10 cellular contexts compared by ENCODE assay signal in the genomic region with DNA sequence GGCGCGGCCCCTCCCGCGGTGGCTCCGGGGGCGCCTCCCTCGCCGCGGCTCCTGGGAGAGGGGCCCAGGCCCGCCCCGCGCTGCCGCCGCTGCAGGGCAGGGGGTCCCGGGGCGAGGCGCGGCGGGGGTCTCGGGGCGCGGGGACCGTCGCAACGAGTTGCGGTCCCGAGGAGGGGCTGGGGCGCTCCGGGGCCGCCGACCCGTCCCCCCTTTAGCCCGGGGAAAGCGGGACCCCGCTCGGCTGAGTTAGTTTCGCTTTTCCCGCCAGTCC. TPM values are rescaled to one million over a fixed set of nuclear protein-coding genes. Genes with fewer than 3 reads are reported as not detected.
A peak's percentile ranks its signal among the peaks of the same experiment; 100 is the strongest.
DNase-seq lines count a peak whose midpoint lies in the region; ATAC-seq and TF ChIP-seq lines count a peak whose summit lies in the region.
"Had no signal": no experiment of that assay in that cellular context is flagged by ENCODE, and none has a peak within 500 bp of the region (broad histone marks: within the 10 kb centered on the region; RNA-seq: fewer than 3 reads in every experiment).

No MANE protein-coding gene starts in this region.

- no peaks in the 10 kb centered on the region for H3K9me2 ChIP-seq in neural cell (ENCODE audit: insufficient read depth, low read length)

- no peak overlapping the region for H2AFZ ChIP-seq in neural cell (ENCODE audit: low read depth, low read length)

- ATAC-seq in GM19351 (IDR thresholded peaks at IDR 0.05; ENCODE audit: unreplicated experiment) (no peak), HG03378 (IDR thresholded peaks at IDR 0.05; ENCODE audit: unreplicated experiment) (no peak)
- ATAC-seq in activated T-helper 17 cell treated with anti-CD3 and anti-CD28 coated beads, Interleukin-2, amount 50 U/mL, for 72 hours (replicated peaks): no peak

- H3K27me3 Mint-ChIP-seq in endodermal cell (ENCODE audit: insufficient read depth): peaks cover 7% of the 10 kb centered on the region
- H3K27me3 Mint-ChIP-seq in activated T-helper 17 cell treated with anti-CD3 and anti-CD28 coated beads, Interleukin-2, amount 50 U/mL, for 72 hours: no peaks in the 10 kb centered on the region

- no peak for DNase-seq in AG09309 (ENCODE audit: low read depth)
- DNase-seq in endodermal cell: no peak
- no peak for DNase-seq in OCI-M2 (lab: John Stamatoyannopoulos, UW; ENCODE audit: unreplicated experiment)

- H3K79me2 ChIP-seq in neural cell (replicated peaks; ENCODE audit: insufficient read depth, low read length): no peaks in the 10 kb centered on the region

- peaks cover 14% of the 10 kb centered on the region for H3K4me1 Mint-ChIP-seq in endodermal cell
- peaks cover 6% of the 10 kb centered on the region for H3K4me1 Mint-ChIP-seq in activated T-helper 17 cell treated with anti-CD3 and anti-CD28 coated beads, Interleukin-2, amount 50 U/mL, for 72 hours
- H3K4me1 Mint-ChIP-seq: neural crest cell had no signal

- no peaks in the 10 kb centered on the region for H4K20me1 ChIP-seq in neural cell (ENCODE audit: insufficient read depth)

- 0% methylated on average over 2 to 38 of the region's 38 CpGs for WGBS in endodermal cell (ENCODE audit: insufficient coverage in 1 of 2, insufficient read length in 1 of 2), 2 experiments

- H3K4me3 ChIP-seq in AG09309 (ENCODE audit: control insufficient read depth, low read depth, low read length) (peak overlapping the region; percentile 94), endodermal cell (ENCODE audit: low read length) (peak overlapping the region; percentile 93), neural cell (ENCODE audit: low read length) (peak overlapping the region; percentile 68)

- H3K4me1 ChIP-seq in endodermal cell (ENCODE audit: control insufficient read depth, insufficient read depth, low read length): peaks cover 4% of the 10 kb centered on the region

- TF ChIP-seq EP300 in Ishikawa (IDR thresholded peaks at IDR 0.05; ENCODE audit: borderline replicate concordance) (no peak), neural cell (conservative IDR thresholded peaks at IDR 0.05; ENCODE audit: poor library complexity, severe bottlenecking) (no peak)

- TF ChIP-seq CTCF in AG09309 (IDR thresholded peaks at IDR 0.05; ENCODE audit: control insufficient read depth, insufficient read depth, low read depth, low read length, missing control alignments) (no peak), endodermal cell (conservative IDR thresholded peaks at IDR 0.05) (no peak), neural cell (IDR thresholded peaks at IDR 0.05; ENCODE audit: poor library complexity, severe bottlenecking) (no peak)

- H3K36me3 ChIP-seq in endodermal cell (ENCODE audit: control insufficient read depth, insufficient read depth, low read length) (no peaks in the 10 kb centered on the region), neural cell (ENCODE audit: insufficient read depth, low read length) (no peaks in the 10 kb centered on the region)

- no peaks in the 10 kb centered on the region for H3K36me3 Mint-ChIP-seq in endodermal cell (ENCODE audit: low read depth)
- H3K36me3 Mint-ChIP-seq in activated T-helper 17 cell treated with anti-CD3 and anti-CD28 coated beads, Interleukin-2, amount 50 U/mL, for 72 hours (ENCODE audit: low read depth): no peaks in the 10 kb centered on the region
- H3K36me3 Mint-ChIP-seq: activated naive CD8-positive, alpha-beta T cell treated with anti-CD3 and anti-CD28 coated beads, Interleukin-2, amount 10 ng/mL, durations not matched to agents 7 days and 5 days had no signal

- H3K9me3 ChIP-seq in endodermal cell (ENCODE audit: control insufficient read depth, low read length): peaks cover 11% of the 10 kb centered on the region
- peaks cover 1% of the 10 kb centered on the region for H3K9me3 ChIP-seq in neural cell (ENCODE audit: low read length)

- H3K4me3 Mint-ChIP-seq in endodermal cell: peak overlapping the region; percentile 59
- H3K4me3 Mint-ChIP-seq in activated T-helper 17 cell treated with anti-CD3 and anti-CD28 coated beads, Interleukin-2, amount 50 U/mL, for 72 hours: no peak overlapping the region
- H3K4me3 Mint-ChIP-seq: activated naive CD8-positive, alpha-beta T cell treated with anti-CD3 and anti-CD28 coated beads, Interleukin-2, amount 10 ng/mL, durations not matched to agents 7 days and 5 days; neural crest cell had no signal

- H3K27ac ChIP-seq in endodermal cell (ENCODE audit: low read depth, low read length) (no peak overlapping the region), neural cell (ENCODE audit: low read length) (no peak overlapping the region)

- no peaks in the 10 kb centered on the region for H3F3A ChIP-seq in neural cell (ENCODE audit: insufficient read depth, low read length, poor library complexity, severe bottlenecking)

- TF ChIP-seq RAD21 in Ishikawa (IDR thresholded peaks at IDR 0.05; ENCODE audit: low read depth): no peak
- TF ChIP-seq RAD21 in neural cell (conservative IDR thresholded peaks at IDR 0.05): no peak

- H3K27me3 ChIP-seq in endodermal cell (ENCODE audit: control insufficient read depth, insufficient read depth, low read length, poor library complexity, severe bottlenecking) (no peaks in the 10 kb centered on the region), neural cell (ENCODE audit: insufficient read depth, low read depth, low read length) (peaks cover 8% of the 10 kb centered on the region)

- peaks cover 8% of the 10 kb centered on the region for H3K9me3 Mint-ChIP-seq in endodermal cell
- H3K9me3 Mint-ChIP-seq in activated T-helper 17 cell treated with anti-CD3 and anti-CD28 coated beads, Interleukin-2, amount 50 U/mL, for 72 hours: peaks cover 5% of the 10 kb centered on the region

- H3K27ac Mint-ChIP-seq in endodermal cell: no peak overlapping the region
- H3K27ac Mint-ChIP-seq in activated T-helper 17 cell treated with anti-CD3 and anti-CD28 coated beads, Interleukin-2, amount 50 U/mL, for 72 hours: no peak overlapping the region
- H3K27ac Mint-ChIP-seq: activated naive CD8-positive, alpha-beta T cell treated with anti-CD3 and anti-CD28 coated beads, Interleukin-2, amount 10 ng/mL, durations not matched to agents 7 days and 5 days had no signal

- peak overlapping the region; percentile 65 for H3K4me2 ChIP-seq in neural cell (ENCODE audit: low read length)

- H3K9ac ChIP-seq in endodermal cell (ENCODE audit: extremely low read depth, low read length, poor library complexity, severe bottlenecking) (no peak overlapping the region), neural cell (ENCODE audit: low read length) (peak overlapping the region; percentile 47)

TF ChIP-seq in Ishikawa, 13 proteins besides CTCF, POLR2A, EP300 and RAD21:
- TF ChIP-seq CREB1 (IDR thresholded peaks at IDR 0.05; ENCODE audit: low read depth) (no peak), ZBTB7A (IDR thresholded peaks at IDR 0.05; ENCODE audit: low read depth) (peak; percentile 57; the same call in 1 of the 2 replicates)
TF ChIP-seq in Ishikawa: peak in this region for 1.

TF ChIP-seq in neural cell, 6 proteins besides CTCF, POLR2A, EP300 and RAD21:
- no peak for TF ChIP-seq TAF1 (IDR thresholded peaks at IDR 0.05; ENCODE audit: low read depth)
- TF ChIP-seq MXI1 (conservative IDR thresholded peaks at IDR 0.05; ENCODE audit: poor library complexity, severe bottlenecking): no peak
- TF ChIP-seq, protein P1, sequence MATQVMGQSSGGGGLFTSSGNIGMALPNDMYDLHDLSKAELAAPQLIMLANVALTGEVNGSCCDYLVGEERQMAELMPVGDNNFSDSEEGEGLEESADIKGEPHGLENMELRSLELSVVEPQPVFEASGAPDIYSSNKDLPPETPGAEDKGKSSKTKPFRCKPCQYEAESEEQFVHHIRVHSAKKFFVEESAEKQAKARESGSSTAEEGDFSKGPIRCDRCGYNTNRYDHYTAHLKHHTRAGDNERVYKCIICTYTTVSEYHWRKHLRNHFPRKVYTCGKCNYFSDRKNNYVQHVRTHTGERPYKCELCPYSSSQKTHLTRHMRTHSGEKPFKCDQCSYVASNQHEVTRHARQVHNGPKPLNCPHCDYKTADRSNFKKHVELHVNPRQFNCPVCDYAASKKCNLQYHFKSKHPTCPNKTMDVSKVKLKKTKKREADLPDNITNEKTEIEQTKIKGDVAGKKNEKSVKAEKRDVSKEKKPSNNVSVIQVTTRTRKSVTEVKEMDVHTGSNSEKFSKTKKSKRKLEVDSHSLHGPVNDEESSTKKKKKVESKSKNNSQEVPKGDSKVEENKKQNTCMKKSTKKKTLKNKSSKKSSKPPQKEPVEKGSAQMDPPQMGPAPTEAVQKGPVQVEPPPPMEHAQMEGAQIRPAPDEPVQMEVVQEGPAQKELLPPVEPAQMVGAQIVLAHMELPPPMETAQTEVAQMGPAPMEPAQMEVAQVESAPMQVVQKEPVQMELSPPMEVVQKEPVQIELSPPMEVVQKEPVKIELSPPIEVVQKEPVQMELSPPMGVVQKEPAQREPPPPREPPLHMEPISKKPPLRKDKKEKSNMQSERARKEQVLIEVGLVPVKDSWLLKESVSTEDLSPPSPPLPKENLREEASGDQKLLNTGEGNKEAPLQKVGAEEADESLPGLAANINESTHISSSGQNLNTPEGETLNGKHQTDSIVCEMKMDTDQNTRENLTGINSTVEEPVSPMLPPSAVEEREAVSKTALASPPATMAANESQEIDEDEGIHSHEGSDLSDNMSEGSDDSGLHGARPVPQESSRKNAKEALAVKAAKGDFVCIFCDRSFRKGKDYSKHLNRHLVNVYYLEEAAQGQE (IDR thresholded peaks at IDR 0.05; ENCODE audit: borderline replicate concordance): no peak
- TF ChIP-seq SMC3 (conservative IDR thresholded peaks at IDR 0.05; ENCODE audit: poor library complexity): no peak
- no peak for TF ChIP-seq EZH2 (IDR thresholded peaks at IDR 0.05; ENCODE audit: borderline replicate concordance, insufficient read depth, low read length, poor library complexity, severe bottlenecking)
- TF ChIP-seq POLR2AphosphoS5 (IDR thresholded peaks at IDR 0.05): no peak

RNA-seq across cellular contexts. Expression of a gene that starts 0.5 kb away (rescaled TPM):
- 10 to 100 TPM; 20.4 to 26.9 TPM for total RNA-seq in endodermal cell
- 10.5 TPM for polyA plus RNA-seq in endodermal cell (2013, experiment 1 of 2)
- 10.7 TPM for polyA plus RNA-seq in endodermal cell (2013, experiment 2 of 2)
- 1.4 TPM in 2 replicates for polyA plus RNA-seq in neural cell
- 1.5 and 2.4 TPM in 2 replicates for polyA minus RNA-seq in neural cell
- 10 to 100 TPM in 1 of 2 donors, 1 to 10 TPM in 1; 8.1 to 14.4 TPM for total RNA-seq in activated T-helper 17 cell treated with anti-CD3 and anti-CD28 coated beads, Interleukin-2, amount 50 U/mL, for 72 hours

RNA-seq across cellular contexts. Expression of a gene that starts 58.6 kb away (rescaled TPM):
- 10 to 100 TPM; 21.5 to 34.4 TPM for total RNA-seq in endodermal cell
- 14.8 TPM for polyA plus RNA-seq in endodermal cell (2013, experiment 1 of 2)
- polyA plus RNA-seq in endodermal cell (2013, experiment 2 of 2): 14.2 TPM
- 4.6 and 6.6 TPM in 2 replicates for polyA plus RNA-seq in neural cell
- polyA minus RNA-seq in neural cell: 10.2 and 11.2 TPM in 2 replicates
- 10 to 100 TPM in 1 of 2 donors, 1 to 10 TPM in 1; 9.3 to 12.8 TPM for total RNA-seq in activated T-helper 17 cell treated with anti-CD3 and anti-CD28 coated beads, Interleukin-2, amount 50 U/mL, for 72 hours
